37 cellular contexts compared by ENCODE assay signal in the genomic region with DNA sequence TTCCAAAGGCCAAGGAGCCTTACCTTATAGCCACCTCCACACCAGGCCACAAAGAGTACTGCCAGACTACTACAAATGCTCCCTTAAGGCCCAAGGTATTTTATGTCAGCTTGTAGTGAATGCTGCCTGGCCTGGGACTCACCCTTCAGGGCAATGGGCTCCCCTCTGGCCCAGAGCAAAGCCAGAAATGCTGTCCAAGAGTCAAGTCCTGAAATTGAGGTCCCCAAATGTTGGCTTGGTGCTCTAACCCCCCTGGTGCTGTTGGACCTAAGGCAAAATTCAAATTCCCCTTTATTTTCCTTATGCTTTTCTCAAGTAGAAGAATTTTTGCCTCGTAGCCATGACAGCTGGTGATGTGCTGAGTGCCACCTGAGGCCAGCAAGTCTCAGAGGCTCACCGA.
"Had no signal": no experiment of that assay in that cellular context is flagged by ENCODE, and none has a peak within 500 bp of the region (broad histone marks: within the 10 kb centered on the region; RNA-seq: fewer than 3 reads in every experiment).

No MANE protein-coding gene starts in this region.

- H3K4me1 ChIP-seq: adrenal gland, ascending aorta, body of pancreas, breast epithelium had no signal

- H3K27ac ChIP-seq: adrenal gland, ascending aorta, body of pancreas, brain microvascular endothelial cell, breast epithelium, cardiac muscle cell had no signal

- H3K4me3 ChIP-seq: adrenal gland, ascending aorta, body of pancreas, breast epithelium, cardiac muscle cell had no signal

- H3K9me3 Mint-ChIP-seq: activated naive CD4-positive, alpha-beta T cell treated with anti-CD3 and anti-CD28 coated beads, Interleukin-2, amount 10 ng/mL, durations not matched to agents 7 days and 5 days; activated naive CD8-positive, alpha-beta T cell treated with anti-CD3 and anti-CD28 coated beads for 36 hours; activated naive CD8-positive, alpha-beta T cell treated with anti-CD3 and anti-CD28 coated beads, Interleukin-2, amount 10 ng/mL, durations not matched to agents 7 days and 5 days; activated naive CD8-positive, alpha-beta T cell treated with anti-CD3 and anti-CD28 coated beads, Interleukin-2, amount 50 U/mL, for 24 hours; activated T-cell treated with anti-CD3 and anti-CD28 coated beads, Interleukin-2, amount 50 U/mL, for 24 hours; activated T-helper 1 cell treated with anti-CD3 and anti-CD28 coated beads, Interleukin-12 subunit alpha, Interleukin-12 subunit beta, Interleukin-2, Interleukin-4 antibody, amounts not matched to agents 30 ng/mL and 10 ng/mL and 1 ng/mL, durations not matched to agents 14 hours and 24 hours and 36 hours; activated T-helper 17 cell treated with anti-CD3 and anti-CD28 coated beads, Interleukin-2, amount 50 U/mL, for 72 hours had no signal

- H3K27ac Mint-ChIP-seq: activated naive CD4-positive, alpha-beta T cell treated with anti-CD3 and anti-CD28 coated beads for 36 hours; activated naive CD4-positive, alpha-beta T cell treated with anti-CD3 and anti-CD28 coated beads, Interleukin-2, amount 10 ng/mL, durations not matched to agents 7 days and 5 days; activated naive CD4-positive, alpha-beta T cell treated with anti-CD3 and anti-CD28 coated beads, Interleukin-2, amount 50 U/mL, for 24 hours; activated naive CD4-positive, alpha-beta T cell treated with anti-CD3 and anti-CD28 coated beads, Interleukin-2, amount 50 U/mL, for 72 hours; activated naive CD8-positive, alpha-beta T cell; activated naive CD8-positive, alpha-beta T cell treated with anti-CD3 and anti-CD28 coated beads for 36 hours; activated naive CD8-positive, alpha-beta T cell treated with anti-CD3 and anti-CD28 coated beads, Interleukin-2, amount 10 ng/mL, durations not matched to agents 7 days and 5 days; activated naive CD8-positive, alpha-beta T cell treated with anti-CD3 and anti-CD28 coated beads, Interleukin-2, amount 50 U/mL, for 24 hours; activated T-cell treated with anti-CD3 and anti-CD28 coated beads, Interleukin-2, amount 50 U/mL, for 24 hours; activated T-cell treated with anti-CD3 and anti-CD28 coated beads, Interleukin-2, amount 50 U/mL, for 72 hours; activated T-helper 1 cell treated with anti-CD3 and anti-CD28 coated beads, Interleukin-12 subunit alpha, Interleukin-12 subunit beta, Interleukin-2, Interleukin-4 antibody, amounts not matched to agents 30 ng/mL and 10 ng/mL and 1 ng/mL, durations not matched to agents 14 hours and 24 hours and 36 hours; activated T-helper 17 cell treated with anti-CD3 and anti-CD28 coated beads, Interleukin-2, amount 50 U/mL, for 72 hours; activated T-helper 2 cell treated with anti-CD3 and anti-CD28 coated beads, Interferon-gamma antibody, Interleukin-2, Interleukin-4, amounts not matched to agents 10 μg/mL and 5 μg/mL and 100 μg/mL, durations not matched to agents 14 hours and 24 hours and 36 hours; brain had no signal

- ATAC-seq: activated naive CD4-positive, alpha-beta T cell treated with anti-CD3 and anti-CD28 coated beads, Interleukin-2, amount 50 U/mL, for 72 hours; activated naive CD8-positive, alpha-beta T cell treated with anti-CD3 and anti-CD28 coated beads, Interleukin-2, amount 50 U/mL, for 24 hours; activated T-cell treated with anti-CD3 and anti-CD28 coated beads, Interleukin-2, amount 50 U/mL, for 4 hours; activated T-cell treated with anti-CD3 and anti-CD28 coated beads, Interleukin-2, amount 50 U/mL, for 72 hours; activated T-helper 17 cell treated with anti-CD3 and anti-CD28 coated beads, Interleukin-2, amount 50 U/mL, for 72 hours; body of pancreas had no signal

- H3K36me3 ChIP-seq: adrenal gland, ascending aorta, brain microvascular endothelial cell, breast epithelium, cardiac muscle cell had no signal

- H3K4me1 Mint-ChIP-seq: activated naive CD4-positive, alpha-beta T cell treated with anti-CD3 and anti-CD28 coated beads, Interleukin-2, amount 10 ng/mL, durations not matched to agents 7 days and 5 days; activated naive CD4-positive, alpha-beta T cell treated with anti-CD3 and anti-CD28 coated beads, Interleukin-2, amount 50 U/mL, for 24 hours; activated naive CD8-positive, alpha-beta T cell treated with anti-CD3 and anti-CD28 coated beads for 36 hours; activated naive CD8-positive, alpha-beta T cell treated with anti-CD3 and anti-CD28 coated beads, Interleukin-2, amount 10 ng/mL, durations not matched to agents 7 days and 5 days; activated naive CD8-positive, alpha-beta T cell treated with anti-CD3 and anti-CD28 coated beads, Interleukin-2, amount 50 U/mL, for 24 hours; activated T-helper 17 cell treated with anti-CD3 and anti-CD28 coated beads, Interleukin-2, amount 50 U/mL, for 72 hours; central memory CD8-positive, alpha-beta T cell had no signal

- H3K27me3 Mint-ChIP-seq: activated naive CD4-positive, alpha-beta T cell treated with anti-CD3 and anti-CD28 coated beads, Interleukin-2, amount 10 ng/mL, durations not matched to agents 7 days and 5 days; activated naive CD4-positive, alpha-beta T cell treated with anti-CD3 and anti-CD28 coated beads, Interleukin-2, amount 50 U/mL, for 24 hours; activated naive CD8-positive, alpha-beta T cell; activated naive CD8-positive, alpha-beta T cell treated with anti-CD3 and anti-CD28 coated beads for 36 hours; activated naive CD8-positive, alpha-beta T cell treated with anti-CD3 and anti-CD28 coated beads, Interleukin-2, amount 10 ng/mL, durations not matched to agents 7 days and 5 days; activated naive CD8-positive, alpha-beta T cell treated with anti-CD3 and anti-CD28 coated beads, Interleukin-2, amount 50 U/mL, for 24 hours; activated T-helper 17 cell treated with anti-CD3 and anti-CD28 coated beads, Interleukin-2, amount 50 U/mL, for 72 hours; brain; central memory CD8-positive, alpha-beta T cell had no signal

- H3K4me3 Mint-ChIP-seq: activated naive CD4-positive, alpha-beta T cell treated with anti-CD3 and anti-CD28 coated beads for 36 hours; activated naive CD4-positive, alpha-beta T cell treated with anti-CD3 and anti-CD28 coated beads, Interleukin-2, amount 10 ng/mL, durations not matched to agents 7 days and 5 days; activated naive CD4-positive, alpha-beta T cell treated with anti-CD3 and anti-CD28 coated beads, Interleukin-2, amount 50 U/mL, for 24 hours; activated naive CD8-positive, alpha-beta T cell; activated naive CD8-positive, alpha-beta T cell treated with anti-CD3 and anti-CD28 coated beads for 36 hours; activated naive CD8-positive, alpha-beta T cell treated with anti-CD3 and anti-CD28 coated beads, Interleukin-2, amount 10 ng/mL, durations not matched to agents 7 days and 5 days; activated naive CD8-positive, alpha-beta T cell treated with anti-CD3 and anti-CD28 coated beads, Interleukin-2, amount 50 U/mL, for 24 hours; activated T-cell treated with anti-CD3 and anti-CD28 coated beads, Interleukin-2, amount 50 U/mL, for 24 hours; activated T-cell treated with anti-CD3 and anti-CD28 coated beads, Interleukin-2, amount 50 U/mL, for 4 hours; activated T-cell treated with anti-CD3 and anti-CD28 coated beads, Interleukin-2, amount 50 U/mL, for 72 hours; activated T-helper 1 cell treated with anti-CD3 and anti-CD28 coated beads, Interleukin-12 subunit alpha, Interleukin-12 subunit beta, Interleukin-2, Interleukin-4 antibody, amounts not matched to agents 30 ng/mL and 10 ng/mL and 1 ng/mL, durations not matched to agents 14 hours and 24 hours and 36 hours; activated T-helper 17 cell treated with anti-CD3 and anti-CD28 coated beads, Interleukin-2, amount 50 U/mL, for 72 hours; brain; central memory CD8-positive, alpha-beta T cell had no signal

- DNase-seq: activated effector memory CD4-positive, alpha-beta T cell treated with anti-CD3 and anti-CD28 coated beads, Interleukin-2, amount 50 U/mL, for 16 hours; activated effector memory CD4-positive, alpha-beta T cell treated with Interleukin-2 at 50 U/mL for 16 hours; activated gamma-delta T cell; activated gamma-delta T cell treated with Interleukin-2 at 50 U/mL for 16 hours; activated naive CD4-positive, alpha-beta T cell; activated naive CD4-positive, alpha-beta T cell treated with anti-CD3 and anti-CD28 coated beads for 36 hours; activated naive CD4-positive, alpha-beta T cell treated with anti-CD3 and anti-CD28 coated beads, Interleukin-2, amount 10 ng/mL, durations not matched to agents 7 days and 5 days; activated naive CD4-positive, alpha-beta T cell treated with anti-CD3 and anti-CD28 coated beads, Interleukin-2, amount 50 U/mL, for 16 hours; activated naive CD4-positive, alpha-beta T cell treated with Interleukin-2 at 50 U/mL for 16 hours; activated naive CD8-positive, alpha-beta T cell treated with anti-CD3 and anti-CD28 coated beads for 36 hours; activated naive CD8-positive, alpha-beta T cell treated with anti-CD3 and anti-CD28 coated beads, Interleukin-2, amount 10 ng/mL, durations not matched to agents 7 days and 5 days; activated naive CD8-positive, alpha-beta T cell treated with anti-CD3 and anti-CD28 coated beads, Interleukin-2, amount 50 U/mL, for 24 hours; activated T-cell treated with anti-CD3 and anti-CD28 coated beads, Interleukin-2, amount 50 U/mL, for 24 hours; activated T-cell treated with anti-CD3 and anti-CD28 coated beads, Interleukin-2, amount 50 U/mL, for 4 hours; activated T-cell treated with anti-CD3 and anti-CD28 coated beads, Interleukin-2, amount 50 U/mL, for 48 hours; activated T-cell treated with anti-CD3 and anti-CD28 coated beads, Interleukin-2, amount 50 U/mL, for 72 hours; adrenal gland; amniotic stem cell; amygdala; anterior cingulate cortex; aorta; body of pancreas; brain microvascular endothelial cell; caudate nucleus; central memory CD4-positive, alpha-beta T cell; cerebellar nuclear complex had no signal

- H3K36me3 Mint-ChIP-seq: activated naive CD4-positive, alpha-beta T cell treated with anti-CD3 and anti-CD28 coated beads, Interleukin-2, amount 10 ng/mL, durations not matched to agents 7 days and 5 days; activated naive CD4-positive, alpha-beta T cell treated with anti-CD3 and anti-CD28 coated beads, Interleukin-2, amount 50 U/mL, for 24 hours; activated naive CD4-positive, alpha-beta T cell treated with anti-CD3 and anti-CD28 coated beads, Interleukin-2, amount 50 U/mL, for 72 hours; activated naive CD8-positive, alpha-beta T cell; activated naive CD8-positive, alpha-beta T cell treated with anti-CD3 and anti-CD28 coated beads for 36 hours; activated naive CD8-positive, alpha-beta T cell treated with anti-CD3 and anti-CD28 coated beads, Interleukin-2, amount 10 ng/mL, durations not matched to agents 7 days and 5 days; brain had no signal

- H3K27me3 ChIP-seq: ascending aorta, body of pancreas, brain microvascular endothelial cell, cardiac muscle cell had no signal
